ENCODE assay signal across 7 cellular contexts in genomic region chr5:77910789-77911188, GRCh38.
"Had no signal": no experiment of that assay in that cellular context is flagged by ENCODE, and none has a peak within 500 bp of the region (broad histone marks: within the 10 kb centered on the region; RNA-seq: fewer than 3 reads in every experiment).

No MANE protein-coding gene starts in this region.

- FAIRE-seq: G401.6, GM12878, GM12891, GM12892, GM19239 had no signal

- ATAC-seq: GM12878 had no signal

- DNase-seq: GDM1, GF-D8 had no signal

- H3K4me3 ChIP-seq: GM12878 had no signal
